10 cellular contexts compared by ENCODE assay signal in genomic region chr1:228849011-228849541, GRCh38.
A peak's percentile ranks its signal among the peaks of the same experiment; 100 is the strongest.
DNase-seq lines count a peak whose midpoint lies in the region; ATAC-seq and TF ChIP-seq lines count a peak whose summit lies in the region.
"Had no signal": no experiment of that assay in that cellular context is flagged by ENCODE, and none has a peak within 500 bp of the region (broad histone marks: within the 10 kb centered on the region; RNA-seq: fewer than 3 reads in every experiment).

No MANE protein-coding gene starts in this region.

- H3K9ac ChIP-seq in colonic mucosa (ENCODE audit: low read depth in 2 of 2, low read length in 2 of 2): peak overlapping the region; percentile 1 to 16

- DNase-seq in Right ventricle myocardium superior (no peak), left cardiac atrium (no peak), colonic mucosa (peak; percentile 27), vagina (ENCODE audit: extremely low spot score in 2 of 2) (peak; percentile 25 to 56), osteoblast (ENCODE audit: insufficient read length, low spot score, missing footprints) (no peak), erythroblast (lab: John Stamatoyannopoulos, UW) (no peak), LoVo (ENCODE audit: low spot score) (no peak)

- no peak overlapping the region for H3K4me2 ChIP-seq in osteoblast (ENCODE audit: insufficient read depth, low read length)

- TF ChIP-seq CTCF in colonic mucosa (IDR thresholded peaks at IDR 0.05): no peak
- no peak for TF ChIP-seq CTCF in vagina (IDR thresholded peaks at IDR 0.05)
- TF ChIP-seq CTCF in osteoblast (IDR thresholded peaks at IDR 0.05; ENCODE audit: extremely low read depth, low read depth, low read length): no peak

- H3K79me2 ChIP-seq in osteoblast (ENCODE audit: insufficient read depth, low read length): no peaks in the 10 kb centered on the region

- H3K36me3 ChIP-seq in colonic mucosa (no peaks in the 10 kb centered on the region), vagina (no peaks in the 10 kb centered on the region), osteoblast (ENCODE audit: insufficient read depth, low read length) (no peaks in the 10 kb centered on the region)
- H3K36me3 ChIP-seq: adrenal gland, thoracic aorta had no signal

- H3K27ac ChIP-seq in colonic mucosa: peak overlapping the region; percentile 67
- H3K27ac ChIP-seq in vagina: no peak overlapping the region
- H3K27ac ChIP-seq in osteoblast (ENCODE audit: low read depth, low read length): no peak overlapping the region
- H3K27ac ChIP-seq: adrenal gland, thoracic aorta had no signal

- H3K4me1 ChIP-seq in colonic mucosa (peaks cover 10% of the 10 kb centered on the region), vagina (no peaks in the 10 kb centered on the region), osteoblast (ENCODE audit: insufficient read depth, low read length) (no peaks in the 10 kb centered on the region)
- H3K4me1 ChIP-seq: adrenal gland had no signal

- TF ChIP-seq POLR2A in vagina (IDR thresholded peaks at IDR 0.05) (no peak), erythroblast (IDR thresholded peaks at IDR 0.05; ENCODE audit: low read length) (no peak)

- no peak overlapping the region for H2AFZ ChIP-seq in osteoblast (ENCODE audit: low read length)

- ATAC-seq in Right ventricle myocardium superior (ENCODE audit: poor library complexity): peak; percentile 25
- no peak for ATAC-seq in left cardiac atrium
- ATAC-seq in HG03196 (IDR thresholded peaks at IDR 0.05; ENCODE audit: unreplicated experiment): peak; percentile 71

- H3K9me3 ChIP-seq in colonic mucosa (no peaks in the 10 kb centered on the region), vagina (no peaks in the 10 kb centered on the region), osteoblast (ENCODE audit: low read depth, low read length) (no peaks in the 10 kb centered on the region)
- H3K9me3 ChIP-seq: adrenal gland, thoracic aorta had no signal

- H3K4me3 ChIP-seq in colonic mucosa: no peak overlapping the region
- H3K4me3 ChIP-seq in vagina: no peak overlapping the region
- no peak overlapping the region for H3K4me3 ChIP-seq in osteoblast (ENCODE audit: insufficient read depth, low read length)
- H3K4me3 ChIP-seq: adrenal gland, thoracic aorta had no signal

- H4K20me1 ChIP-seq in osteoblast (ENCODE audit: insufficient read depth, low read length): no peaks in the 10 kb centered on the region

- intact Hi-C loops in Right ventricle myocardium superior (cut with DNase I): no loop called here
- intact Hi-C loops in left cardiac atrium (cut with DNase I): no loop called here
- intact Hi-C loops in colonic mucosa (cut with DNase I): no loop called here
- intact Hi-C loops in vagina (cut with DNase I): no loop called here

- no peaks in the 10 kb centered on the region for H3K27me3 ChIP-seq in colonic mucosa
- no peaks in the 10 kb centered on the region for H3K27me3 ChIP-seq in vagina
- no peaks in the 10 kb centered on the region for H3K27me3 ChIP-seq in osteoblast (ENCODE audit: insufficient read depth, low read length)
- H3K27me3 ChIP-seq: adrenal gland had no signal

Comparison
In these comparisons a context has a peak if more than half of its experiments do, and no peak if none do; other contexts are left out.
1. ATAC-seq: peak in Right ventricle myocardium superior (single experiment) and HG03196 (single experiment); none in left cardiac atrium (0 of 2).
2. DNase-seq: peak in colonic mucosa (single experiment) and vagina (2 of 2); none in Right ventricle myocardium superior (single experiment), left cardiac atrium (single experiment), osteoblast (single experiment), erythroblast (0 of 2) and LoVo (single experiment).